1 cellular context compared by ENCODE assay signal in genomic region chr16:57628782-57629181, GRCh38.
TF ChIP-seq lines count a peak whose summit lies in the region.

No MANE protein-coding gene starts in this region.

TF ChIP-seq in K562, 482 proteins besides CTCF, POLR2A, EP300 and RAD21 (continued from another document and continues in another):
- TF ChIP-seq E4F1 (CRISPR knock-in tag; IDR thresholded peaks at IDR 0.05; ENCODE audit: borderline replicate concordance), result no peak
- no peak for TF ChIP-seq ZNF717 (CRISPR knock-in tag; IDR thresholded peaks at IDR 0.05)
- peak; percentile 45; the same call in 1 of the 2 replicates for TF ChIP-seq ARID2 (IDR thresholded peaks at IDR 0.05)
- peak; percentile 65 to 87; a peak in 3 of 4 replicates for TF ChIP-seq MLLT1 (IDR thresholded peaks at IDR 0.05)
- TF ChIP-seq CC2D1A (IDR thresholded peaks at IDR 0.05), result 0 out of 2 replicates have a peak, but pooled peaks have one; percentile 57
- 0 out of 2 replicates have a peak, but pooled peaks have one; percentile 9 for TF ChIP-seq TARDBP (IDR thresholded peaks at IDR 0.05)
- no peak for TF ChIP-seq ZNF76 (CRISPR knock-in tag; IDR thresholded peaks at IDR 0.05; ENCODE audit: borderline replicate concordance)
- no peak for TF ChIP-seq SLC30A9 (CRISPR knock-in tag; IDR thresholded peaks at IDR 0.05)
- no peak for TF ChIP-seq ZSCAN32 (CRISPR knock-in tag; IDR thresholded peaks at IDR 0.05)
- TF ChIP-seq MAFK (IDR thresholded peaks at IDR 0.05; ENCODE audit: low read length), result no peak
- no peak for TF ChIP-seq ZNF41 (CRISPR knock-in tag; conservative IDR thresholded peaks at IDR 0.05)
- TF ChIP-seq MITF (IDR thresholded peaks at IDR 0.05), result no peak
- no peak for TF ChIP-seq XRCC3 (IDR thresholded peaks at IDR 0.05)
- no peak for TF ChIP-seq PBX2 (CRISPR knock-in tag; IDR thresholded peaks at IDR 0.05; ENCODE audit: low read depth)
- TF ChIP-seq PBX2 (tag; conservative IDR thresholded peaks at IDR 0.05; ENCODE audit: low read depth), result no peak
- TF ChIP-seq ZFPM2 (CRISPR knock-in tag; IDR thresholded peaks at IDR 0.05), result no peak
- TF ChIP-seq NFIC (IDR thresholded peaks at IDR 0.05), result 0 out of 2 replicates have a peak, but pooled peaks have one; percentile 29
- peak; percentile 70 for TF ChIP-seq ZNF740 (CRISPR knock-in tag; IDR thresholded peaks at IDR 0.05)
- TF ChIP-seq ZNF740 (tag; IDR thresholded peaks at IDR 0.05), result no peak
- no peak for TF ChIP-seq ZZZ3 (IDR thresholded peaks at IDR 0.05)
- TF ChIP-seq CTBP1 (IDR thresholded peaks at IDR 0.05; ENCODE audit: borderline replicate concordance), result 0 out of 2 replicates have a peak, but pooled peaks have one; percentile 0
- no peak; the same call in 1 of the 2 replicates for TF ChIP-seq ZNF263 (CRISPR knock-in tag; IDR thresholded peaks at IDR 0.05; ENCODE audit: borderline replicate concordance)
- TF ChIP-seq NCOA1 (IDR thresholded peaks at IDR 0.05; ENCODE audit: low read depth), result peak; percentile 41; the same call in 1 of the 2 replicates
- TF ChIP-seq MCM7 (IDR thresholded peaks at IDR 0.05), result 0 out of 4 replicates have a peak, but pooled peaks of 1 of the 2 experiments have one; percentile 31
- TF ChIP-seq ZNF518B (CRISPR knock-in tag; IDR thresholded peaks at IDR 0.05), result no peak
- no peak for TF ChIP-seq BRF2 (IDR thresholded peaks at IDR 0.05; ENCODE audit: borderline replicate concordance, insufficient read depth, insufficient read length)
- TF ChIP-seq, protein P1, sequence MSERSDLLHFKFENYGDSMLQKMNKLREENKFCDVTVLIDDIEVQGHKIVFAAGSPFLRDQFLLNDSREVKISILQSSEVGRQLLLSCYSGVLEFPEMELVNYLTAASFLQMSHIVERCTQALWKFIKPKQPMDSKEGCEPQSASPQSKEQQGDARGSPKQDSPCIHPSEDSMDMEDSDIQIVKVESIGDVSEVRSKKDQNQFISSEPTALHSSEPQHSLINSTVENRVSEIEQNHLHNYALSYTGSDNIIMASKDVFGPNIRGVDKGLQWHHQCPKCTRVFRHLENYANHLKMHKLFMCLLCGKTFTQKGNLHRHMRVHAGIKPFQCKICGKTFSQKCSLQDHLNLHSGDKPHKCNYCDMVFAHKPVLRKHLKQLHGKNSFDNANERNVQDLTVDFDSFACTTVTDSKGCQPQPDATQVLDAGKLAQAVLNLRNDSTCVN (CRISPR knock-in tag; IDR thresholded peaks at IDR 0.05), result peak; percentile 95
- TF ChIP-seq, protein P2, sequence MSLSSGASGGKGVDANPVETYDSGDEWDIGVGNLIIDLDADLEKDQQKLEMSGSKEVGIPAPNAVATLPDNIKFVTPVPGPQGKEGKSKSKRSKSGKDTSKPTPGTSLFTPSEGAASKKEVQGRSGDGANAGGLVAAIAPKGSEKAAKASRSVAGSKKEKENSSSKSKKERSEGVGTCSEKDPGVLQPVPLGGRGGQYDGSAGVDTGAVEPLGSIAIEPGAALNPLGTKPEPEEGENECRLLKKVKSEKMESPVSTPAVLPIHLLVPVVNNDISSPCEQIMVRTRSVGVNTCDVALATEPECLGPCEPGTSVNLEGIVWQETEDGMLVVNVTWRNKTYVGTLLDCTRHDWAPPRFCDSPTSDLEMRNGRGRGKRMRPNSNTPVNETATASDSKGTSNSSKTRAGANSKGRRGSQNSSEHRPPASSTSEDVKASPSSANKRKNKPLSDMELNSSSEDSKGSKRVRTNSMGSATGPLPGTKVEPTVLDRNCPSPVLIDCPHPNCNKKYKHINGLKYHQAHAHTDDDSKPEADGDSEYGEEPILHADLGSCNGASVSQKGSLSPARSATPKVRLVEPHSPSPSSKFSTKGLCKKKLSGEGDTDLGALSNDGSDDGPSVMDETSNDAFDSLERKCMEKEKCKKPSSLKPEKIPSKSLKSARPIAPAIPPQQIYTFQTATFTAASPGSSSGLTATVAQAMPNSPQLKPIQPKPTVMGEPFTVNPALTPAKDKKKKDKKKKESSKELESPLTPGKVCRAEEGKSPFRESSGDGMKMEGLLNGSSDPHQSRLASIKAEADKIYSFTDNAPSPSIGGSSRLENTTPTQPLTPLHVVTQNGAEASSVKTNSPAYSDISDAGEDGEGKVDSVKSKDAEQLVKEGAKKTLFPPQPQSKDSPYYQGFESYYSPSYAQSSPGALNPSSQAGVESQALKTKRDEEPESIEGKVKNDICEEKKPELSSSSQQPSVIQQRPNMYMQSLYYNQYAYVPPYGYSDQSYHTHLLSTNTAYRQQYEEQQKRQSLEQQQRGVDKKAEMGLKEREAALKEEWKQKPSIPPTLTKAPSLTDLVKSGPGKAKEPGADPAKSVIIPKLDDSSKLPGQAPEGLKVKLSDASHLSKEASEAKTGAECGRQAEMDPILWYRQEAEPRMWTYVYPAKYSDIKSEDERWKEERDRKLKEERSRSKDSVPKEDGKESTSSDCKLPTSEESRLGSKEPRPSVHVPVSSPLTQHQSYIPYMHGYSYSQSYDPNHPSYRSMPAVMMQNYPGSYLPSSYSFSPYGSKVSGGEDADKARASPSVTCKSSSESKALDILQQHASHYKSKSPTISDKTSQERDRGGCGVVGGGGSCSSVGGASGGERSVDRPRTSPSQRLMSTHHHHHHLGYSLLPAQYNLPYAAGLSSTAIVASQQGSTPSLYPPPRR (CRISPR knock-in tag; IDR thresholded peaks at IDR 0.05; ENCODE audit: borderline replicate concordance), result no peak
- no peak for TF ChIP-seq ZNF668 (CRISPR knock-in tag; IDR thresholded peaks at IDR 0.05)
- no peak for TF ChIP-seq ZBTB1 (CRISPR knock-in tag; IDR thresholded peaks at IDR 0.05; ENCODE audit: borderline replicate concordance, low read depth)
- TF ChIP-seq ZNF778 (CRISPR knock-in tag; IDR thresholded peaks at IDR 0.05), result no peak
- TF ChIP-seq, protein P3, sequence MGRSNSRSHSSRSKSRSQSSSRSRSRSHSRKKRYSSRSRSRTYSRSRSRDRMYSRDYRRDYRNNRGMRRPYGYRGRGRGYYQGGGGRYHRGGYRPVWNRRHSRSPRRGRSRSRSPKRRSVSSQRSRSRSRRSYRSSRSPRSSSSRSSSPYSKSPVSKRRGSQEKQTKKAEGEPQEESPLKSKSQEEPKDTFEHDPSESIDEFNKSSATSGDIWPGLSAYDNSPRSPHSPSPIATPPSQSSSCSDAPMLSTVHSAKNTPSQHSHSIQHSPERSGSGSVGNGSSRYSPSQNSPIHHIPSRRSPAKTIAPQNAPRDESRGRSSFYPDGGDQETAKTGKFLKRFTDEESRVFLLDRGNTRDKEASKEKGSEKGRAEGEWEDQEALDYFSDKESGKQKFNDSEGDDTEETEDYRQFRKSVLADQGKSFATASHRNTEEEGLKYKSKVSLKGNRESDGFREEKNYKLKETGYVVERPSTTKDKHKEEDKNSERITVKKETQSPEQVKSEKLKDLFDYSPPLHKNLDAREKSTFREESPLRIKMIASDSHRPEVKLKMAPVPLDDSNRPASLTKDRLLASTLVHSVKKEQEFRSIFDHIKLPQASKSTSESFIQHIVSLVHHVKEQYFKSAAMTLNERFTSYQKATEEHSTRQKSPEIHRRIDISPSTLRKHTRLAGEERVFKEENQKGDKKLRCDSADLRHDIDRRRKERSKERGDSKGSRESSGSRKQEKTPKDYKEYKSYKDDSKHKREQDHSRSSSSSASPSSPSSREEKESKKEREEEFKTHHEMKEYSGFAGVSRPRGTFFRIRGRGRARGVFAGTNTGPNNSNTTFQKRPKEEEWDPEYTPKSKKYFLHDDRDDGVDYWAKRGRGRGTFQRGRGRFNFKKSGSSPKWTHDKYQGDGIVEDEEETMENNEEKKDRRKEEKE (IDR thresholded peaks at IDR 0.05; ENCODE audit: borderline replicate concordance in 1 of 2, control insufficient read depth in 1 of 2, low read depth in 2 of 2, low read length in 1 of 2), result 0 out of 4 replicates have a peak, but pooled peaks of 1 of the 2 experiments have one; percentile 14
- TF ChIP-seq ZEB2 (IDR thresholded peaks at IDR 0.05), result peak; percentile 46; the same call in 1 of the 2 replicates
